Comparison of ENCODE assay signal across 8 cellular contexts in genomic region chr3:32816439-32817194, GRCh38. TPM values are rescaled to one million over a fixed set of nuclear protein-coding genes. Genes with fewer than 3 reads are reported as not detected.
DNase-seq lines count a peak whose midpoint lies in the region; ATAC-seq and TF ChIP-seq lines count a peak whose summit lies in the region.

No MANE protein-coding gene starts in this region.

- no peaks in the 10 kb centered on the region for H3K36me3 ChIP-seq in ascending aorta

- DNase-seq in DMS53 (lab: John Stamatoyannopoulos, UW) (peak; percentile 49), HuH-7 (ENCODE audit: low spot score) (peak; percentile 98), ascending aorta (ENCODE audit: low spot score in 2 of 2) (no peak), iris pigment epithelial cell (ENCODE audit: low read depth) (peak; percentile 29), foreskin melanocyte (no peak), NCI-H446 treated with DMSO at 0.1 percent for 48 hours (lab: John Stamatoyannopoulos, UW) (no peak)
- peak; percentile 45 for DNase-seq in stimulated activated CD8-positive, alpha-beta memory T cell treated with anti-CD3 and anti-CD28 coated beads, Interleukin-4, amount 100 ng/mL, for 48 hours

- H3K4me3 ChIP-seq in ascending aorta: peak overlapping the region; percentile 51 to 62

- H3K27ac ChIP-seq in ascending aorta: no peak overlapping the region

- H3K4me1 ChIP-seq in ascending aorta: peaks cover 5 to 14% of the 10 kb centered on the region in 2 donors

- H3K9me3 ChIP-seq in ascending aorta: no peaks in the 10 kb centered on the region

- peaks cover 11% of the 10 kb centered on the region for H3K27me3 ChIP-seq in ascending aorta

- TF ChIP-seq CTCF in ascending aorta (IDR thresholded peaks at IDR 0.05): no peak

- intact Hi-C loops in ascending aorta (cut with DNase I): no loop called here

- ATAC-seq in HG02588 (IDR thresholded peaks at IDR 0.05; ENCODE audit: unreplicated experiment): no peak

RNA-seq across cellular contexts. Expression of gene TRIM71, which starts 1.2 kb away (rescaled TPM):
- not detected for total RNA-seq in ascending aorta

Comparison
In these comparisons a context has a peak if more than half of its experiments do, and no peak if none do; other contexts are left out.
1. DNase-seq: peak in DMS53 (single experiment), HuH-7 (single experiment), iris pigment epithelial cell (single experiment) and stimulated activated CD8-positive, alpha-beta memory T cell treated with anti-CD3 and anti-CD28 coated beads, Interleukin-4, amount 100 ng/mL, for 48 hours (single experiment); none in ascending aorta (0 of 2), foreskin melanocyte (single experiment) and NCI-H446 treated with DMSO at 0.1 percent for 48 hours (single experiment).